ENCODE assay signal across 8 cellular contexts in the genomic region with DNA sequence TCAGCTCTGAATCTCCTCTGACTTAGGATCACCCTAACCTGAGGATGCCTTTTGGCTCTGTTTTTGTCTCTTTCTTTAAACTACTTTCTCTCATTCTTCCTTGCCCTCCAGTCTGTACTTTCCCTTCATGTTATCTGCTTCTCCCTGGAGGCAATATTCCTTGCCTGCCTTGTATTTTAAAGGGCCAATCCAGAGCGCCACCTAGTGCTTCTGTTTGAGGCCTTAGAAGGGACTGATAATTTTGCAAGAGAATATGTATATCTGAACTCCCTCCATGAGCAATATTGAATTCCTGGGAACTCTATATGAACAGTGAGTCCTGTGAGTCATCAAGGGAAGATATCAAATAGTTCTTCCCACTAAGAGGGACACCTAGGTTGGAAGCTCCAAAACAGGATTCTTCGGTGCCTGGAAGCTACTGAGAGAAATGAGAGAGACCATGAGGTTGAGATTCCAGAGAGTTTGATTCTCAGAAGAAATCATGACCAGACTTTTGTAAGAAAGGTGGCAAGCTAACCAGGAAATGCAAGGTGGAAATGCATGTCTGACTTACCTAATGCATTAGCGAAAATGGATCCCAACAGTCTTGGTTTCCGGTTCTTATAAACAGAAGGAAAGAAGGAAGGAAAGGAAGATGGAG.
A peak's percentile ranks its signal among the peaks of the same experiment; 100 is the strongest.
DNase-seq lines count a peak whose midpoint lies in the region; ATAC-seq and TF ChIP-seq lines count a peak whose summit lies in the region.

No MANE protein-coding gene starts in this region.

- H3K27me3 ChIP-seq in NT2/D1 (ENCODE audit: insufficient read depth, insufficient read length) (no peaks in the 10 kb centered on the region), left ventricle myocardium inferior (ENCODE audit: low read depth) (no peaks in the 10 kb centered on the region), spleen (replicated peaks in 1 of 7) (no peaks in the 10 kb centered on the region)

- DNase-seq in DMS53 treated with DMSO at 0.1 percent for 48 hours (lab: John Stamatoyannopoulos, UW; ENCODE audit: unreplicated experiment) (peak; percentile 72), HFFc6 (peak; percentile 78), NT2/D1 (ENCODE audit: low read depth, low spot score) (peak; percentile 67), left ventricle myocardium inferior (no peak), spleen (no peak)
- DNase-seq in activated T-helper 9 cell treated with anti-CD3 and anti-CD28 coated beads, Interleukin-2, amount 50 U/mL, for 16 hours (ENCODE audit: low read depth) = peak; percentile 4

- no peak for ATAC-seq in HG03460 (IDR thresholded peaks at IDR 0.05; ENCODE audit: unreplicated experiment)
- ATAC-seq in HG02798 (IDR thresholded peaks at IDR 0.05; ENCODE audit: poor library complexity, unreplicated experiment) = no peak

- H3K9ac ChIP-seq in NT2/D1 (ENCODE audit: insufficient read length, low read depth) = no peak overlapping the region

- no peak overlapping the region for H3K4me3 ChIP-seq in NT2/D1 (ENCODE audit: insufficient read length, low read depth)
- H3K4me3 ChIP-seq in left ventricle myocardium inferior = no peak overlapping the region
- no peak overlapping the region for H3K4me3 ChIP-seq in spleen

- no peak for TF ChIP-seq POLR2A in spleen (IDR thresholded peaks at IDR 0.05)

- H3K4me1 ChIP-seq in NT2/D1 (ENCODE audit: insufficient read depth, insufficient read length) = no peaks in the 10 kb centered on the region
- H3K4me1 ChIP-seq in left ventricle myocardium inferior = no peaks in the 10 kb centered on the region
- H3K4me1 ChIP-seq in spleen = no peaks in the 10 kb centered on the region

- H3K36me3 ChIP-seq in NT2/D1 (ENCODE audit: insufficient read depth, insufficient read length, low read length) (no peaks in the 10 kb centered on the region), left ventricle myocardium inferior (no peaks in the 10 kb centered on the region), spleen (no peaks in the 10 kb centered on the region)

- peaks cover 23% of the 10 kb centered on the region for H3K9me3 ChIP-seq in NT2/D1 (ENCODE audit: insufficient read depth, low read length)
- H3K9me3 ChIP-seq in left ventricle myocardium inferior (replicated peaks) = peaks cover 15% of the 10 kb centered on the region
- H3K9me3 ChIP-seq in spleen = peaks cover 0 to 18% (median 8%) of the 10 kb centered on the region in 8 donors

- H3K27ac Mint-ChIP-seq in HFFc6 = no peak overlapping the region

- peaks cover 9% of the 10 kb centered on the region for H3K9me3 Mint-ChIP-seq in HFFc6

- H3K4me1 Mint-ChIP-seq in HFFc6 (ENCODE audit: low read depth) = peaks cover 45% of the 10 kb centered on the region

- intact Hi-C loops in left ventricle myocardium inferior (cut with micrococcal nuclease) (no loop called here), spleen (cut with DNase I; ENCODE audit: low total_unique reads) (no loop called here)

- peak overlapping the region; percentile 11; the same call in 1 of the 2 replicates for H3K4me3 Mint-ChIP-seq in HFFc6

- TF ChIP-seq CTCF in HFFc6 (IDR thresholded peaks at IDR 0.05) (peak; percentile 89), left ventricle myocardium inferior (IDR thresholded peaks at IDR 0.05; ENCODE audit: borderline replicate concordance) (peak; percentile 48), spleen (IDR thresholded peaks at IDR 0.05 in 8 of 11, conservative IDR thresholded peaks at IDR 0.05 in 3 of 11) (peak in 7 of 11 experiments; percentile 17 to 52 (median 35))

- no peaks in the 10 kb centered on the region for H3K27me3 Mint-ChIP-seq in HFFc6 (ENCODE audit: insufficient read depth)

- H3K27ac ChIP-seq in left ventricle myocardium inferior (replicated peaks) (no peak overlapping the region), spleen (no peak overlapping the region)

- 70 to 80% (median 74%) methylated on average over 4 of the region's 4 CpGs for WGBS in spleen, 5 donors

- H3K36me3 Mint-ChIP-seq in HFFc6 (ENCODE audit: low read depth) = peaks cover 10% of the 10 kb centered on the region

Comparison
In these comparisons a context has a peak if more than half of its experiments do, and no peak if none do; other contexts are left out.
1. DNase-seq: peak in DMS53 treated with DMSO at 0.1 percent for 48 hours (single experiment), HFFc6 (single experiment), NT2/D1 (single experiment) and activated T-helper 9 cell treated with anti-CD3 and anti-CD28 coated beads, Interleukin-2, amount 50 U/mL, for 16 hours (single experiment); none in left ventricle myocardium inferior (single experiment) and spleen (single experiment).
2. CTCF ChIP-seq: peak in every context shown above with its lines; median percentile 89 in HFFc6; 48 in left ventricle myocardium inferior; 35 in spleen.